Comparison of ENCODE assay signal across 1 cellular context in the genomic region with DNA sequence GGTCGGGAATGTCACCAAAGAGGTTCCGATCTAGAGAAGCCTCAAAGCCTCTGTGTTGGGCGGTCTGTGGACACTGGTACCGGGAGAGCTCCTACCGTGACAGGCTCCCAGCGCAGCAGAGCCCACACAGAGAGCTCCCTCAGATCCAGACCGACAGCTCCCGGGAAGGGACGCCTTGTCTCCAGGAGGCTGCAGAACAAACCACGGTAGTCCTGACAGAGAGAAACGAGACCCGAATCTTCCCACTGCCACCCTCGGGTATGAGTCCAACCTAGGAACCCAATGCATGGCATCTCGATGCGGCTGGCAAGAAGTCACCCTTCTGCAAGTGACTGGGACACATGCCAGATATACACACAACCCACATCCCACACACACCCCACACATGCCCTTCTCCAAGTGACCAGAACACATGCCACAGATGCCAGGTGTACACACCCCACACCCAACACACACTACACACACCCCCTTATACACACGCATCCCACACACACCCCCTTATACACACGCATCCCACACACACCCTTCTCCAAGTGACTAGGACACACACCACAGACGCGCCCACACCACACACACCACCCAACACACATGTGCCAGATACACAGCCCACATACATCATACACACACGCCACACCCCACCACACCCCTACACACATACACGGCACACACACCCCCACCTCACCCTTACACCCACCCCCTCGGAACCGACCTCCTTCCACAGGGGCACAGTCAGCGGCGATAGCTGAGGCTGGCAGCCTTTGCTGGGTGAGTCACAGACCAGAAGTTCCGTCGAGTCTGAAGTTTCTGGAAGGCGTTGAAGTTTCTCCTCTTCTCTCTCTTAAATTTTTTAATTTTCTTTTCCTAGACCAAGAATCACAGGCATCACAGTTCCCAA.
TF ChIP-seq lines count a peak whose summit lies in the region.

No MANE protein-coding gene starts in this region.

TF ChIP-seq in GM12878, 131 proteins besides CTCF, POLR2A, EP300 and RAD21:
- no peak for TF ChIP-seq KAT2A (conservative IDR thresholded peaks at IDR 0.05; ENCODE audit: control insufficient read depth, low read depth, low read length)
- TF ChIP-seq TARDBP (IDR thresholded peaks at IDR 0.05; ENCODE audit: borderline replicate concordance): peak; percentile 41; the same call in 1 of the 2 replicates
- peak; percentile 34; the same call in 1 of the 2 replicates for TF ChIP-seq HDGF (IDR thresholded peaks at IDR 0.05)
